ENCODE assay signal across 24 cellular contexts in genomic region chr18:43876286-43877082, GRCh38.
A peak's percentile ranks its signal among the peaks of the same experiment; 100 is the strongest.
DNase-seq lines count a peak whose midpoint lies in the region; ATAC-seq and TF ChIP-seq lines count a peak whose summit lies in the region.
"Had no signal": no experiment of that assay in that cellular context is flagged by ENCODE, and none has a peak within 500 bp of the region (broad histone marks: within the 10 kb centered on the region; RNA-seq: fewer than 3 reads in every experiment).

No MANE protein-coding gene starts in this region.

- H3K4ac ChIP-seq in neuronal stem cell (ENCODE audit: low read length) = no peak overlapping the region

- H3K4me3 ChIP-seq in SK-N-MC = peak overlapping the region; percentile 40; the same call in 1 of the 2 replicates
- H3K4me3 ChIP-seq in fibroblast of mammary gland (ENCODE audit: control insufficient read depth, low read depth, low read length) = no peak overlapping the region
- no peak overlapping the region for H3K4me3 ChIP-seq in neuronal stem cell (ENCODE audit: low read length in 2 of 2)
- H3K4me3 ChIP-seq in gastrocnemius medialis = no peak overlapping the region
- H3K4me3 ChIP-seq: pancreas, SJCRH30, thyroid gland had no signal

- intact Hi-C loops in gastrocnemius medialis (cut with DNase I; ENCODE audit: low total_unique reads) = no loop called here

- H2BK120ac ChIP-seq in neuronal stem cell (ENCODE audit: low read depth, low read length) = no peak overlapping the region

- H2AK5ac ChIP-seq in neuronal stem cell (ENCODE audit: low read depth, low read length) = no peak overlapping the region

- H3K9me3 ChIP-seq in SK-N-MC (ENCODE audit: low read depth, low read length) = no peaks in the 10 kb centered on the region
- H3K9me3 ChIP-seq in neuronal stem cell (replicated peaks in 1 of 2; ENCODE audit: control insufficient read depth in 2 of 2, insufficient read depth in 1 of 2, low read depth in 1 of 2, low read length in 2 of 2) = no peaks in the 10 kb centered on the region
- no peaks in the 10 kb centered on the region for H3K9me3 ChIP-seq in gastrocnemius medialis
- H3K9me3 ChIP-seq: pancreas, SJCRH30, thyroid gland had no signal

- H2BK12ac ChIP-seq in neuronal stem cell (ENCODE audit: low read length) = no peak overlapping the region

- no peak overlapping the region for H2BK15ac ChIP-seq in neuronal stem cell (ENCODE audit: low read length)

- in situ Hi-C loops in gastrocnemius medialis (cut with MboI; ENCODE audit: low sequenced_read_pairs in 4 of 4) = no loop called here

- TF ChIP-seq POLR2A in gastrocnemius medialis (IDR thresholded peaks at IDR 0.05) = no peak

- H3K27ac ChIP-seq in SK-N-MC = peak overlapping the region; percentile 70
- H3K27ac ChIP-seq in neuronal stem cell (replicated peaks; ENCODE audit: low read length) = no peak overlapping the region
- H3K27ac ChIP-seq in caudate nucleus (ENCODE audit: low read depth, low read length) = no peak overlapping the region
- H3K27ac ChIP-seq in gastrocnemius medialis = no peak overlapping the region
- H3K27ac ChIP-seq: pancreas, SJCRH30 had no signal

- no peak overlapping the region for H3K4me2 ChIP-seq in neuronal stem cell (ENCODE audit: insufficient read depth, low read length, poor library complexity, severe bottlenecking)

- H3K27me3 ChIP-seq in neuronal stem cell (ENCODE audit: control insufficient read depth in 3 of 3, insufficient read depth in 3 of 3, low read depth in 1 of 3, low read length in 3 of 3) = no peaks in the 10 kb centered on the region
- H3K27me3 ChIP-seq in gastrocnemius medialis = no peaks in the 10 kb centered on the region
- H3K27me3 ChIP-seq: pancreas, SJCRH30, thyroid gland had no signal

- DNase-seq in AG08395 (ENCODE audit: low spot score) = peak; percentile 31
- DNase-seq in SK-N-MC (ENCODE audit: low read depth, low spot score) = peak; percentile 26
- DNase-seq in fibroblast of mammary gland (ENCODE audit: low read depth) = peak; percentile 62
- DNase-seq in neuronal stem cell (ENCODE audit: low spot score) = no peak
- no peak for DNase-seq in caudate nucleus (lab: John Stamatoyannopoulos, UW)
- no peak for DNase-seq in middle frontal gyrus (ENCODE audit: extremely low spot score, low spot score)
- DNase-seq in gastrocnemius medialis = no peak
- DNase-seq: activated CD4-positive, alpha-beta T cell treated with anti-CD3 and anti-CD28 coated beads for 4 hours; activated gamma-delta T cell treated with Interleukin-2 at 50 U/mL for 16 hours; activated naive CD8-positive, alpha-beta T cell treated with anti-CD3 and anti-CD28 coated beads, Interleukin-2, amount 50 U/mL, for 24 hours; activated T-cell treated with anti-CD3 and anti-CD28 coated beads, Interleukin-2, amount 50 U/mL, for 24 hours; effector memory CD8-positive, alpha-beta T cell; GF-D8; head of caudate nucleus; left colon; mesendoderm; naive thymus-derived CD4-positive, alpha-beta T cell; NCI-H1105 treated with DMSO at 0.1 percent for 48 hours; pancreas; right cardiac atrium; SJCRH30; stimulated activated naive CD8-positive, alpha-beta T cell treated with anti-CD3 and anti-CD28 coated beads, Interleukin-15, Interleukin-2, amounts not matched to agents 100 U/mL and 50 U/mL, for 24 hours had no signal

- no peak for TF ChIP-seq CTCF in fibroblast of mammary gland (conservative IDR thresholded peaks at IDR 0.05; ENCODE audit: control insufficient read depth, insufficient read depth, low read depth, low read length)
- TF ChIP-seq CTCF in gastrocnemius medialis (IDR thresholded peaks at IDR 0.05 in 4 of 5, conservative IDR thresholded peaks at IDR 0.05 in 1 of 5) = no peak

- H4K8ac ChIP-seq in neuronal stem cell (ENCODE audit: low read depth, low read length) = no peak overlapping the region

- ATAC-seq in HG02870 (IDR thresholded peaks at IDR 0.05; ENCODE audit: unreplicated experiment) (no peak), gastrocnemius medialis (no peak)
- ATAC-seq: activated naive CD8-positive, alpha-beta T cell treated with anti-CD3 and anti-CD28 coated beads, Interleukin-2, amount 50 U/mL, for 24 hours; effector memory CD8-positive, alpha-beta T cell; left colon; naive thymus-derived CD4-positive, alpha-beta T cell; pancreas; right cardiac atrium; stimulated activated naive CD8-positive, alpha-beta T cell treated with anti-CD3 and anti-CD28 coated beads, Interleukin-15, Interleukin-2, amounts not matched to agents 100 U/mL and 50 U/mL, for 24 hours had no signal

- no peak overlapping the region for H3K23ac ChIP-seq in neuronal stem cell (ENCODE audit: low read depth, low read length, poor library complexity)

- no peak overlapping the region for H3K9ac ChIP-seq in SK-N-MC (ENCODE audit: insufficient read length)
- no peak overlapping the region for H3K9ac ChIP-seq in neuronal stem cell (ENCODE audit: low read depth, low read length, poor library complexity)

- H3K36me3 ChIP-seq in SK-N-MC (ENCODE audit: insufficient read depth, low read length) = no peaks in the 10 kb centered on the region
- H3K36me3 ChIP-seq in neuronal stem cell (replicated peaks in 1 of 2; ENCODE audit: control insufficient read depth in 2 of 2, insufficient read depth in 2 of 2, low read length in 2 of 2) = no peaks in the 10 kb centered on the region
- no peaks in the 10 kb centered on the region for H3K36me3 ChIP-seq in gastrocnemius medialis
- H3K36me3 ChIP-seq: pancreas, SJCRH30, thyroid gland had no signal

- no peak overlapping the region for H2BK5ac ChIP-seq in neuronal stem cell (ENCODE audit: low read length)

- no peak overlapping the region for H3K18ac ChIP-seq in neuronal stem cell (ENCODE audit: low read length)

- H2AFZ ChIP-seq in neuronal stem cell (ENCODE audit: low read length) = peak overlapping the region; percentile 47

- no CpG with 5 or more reads among the region's 7 CpGs for WGBS in neuronal stem cell (ENCODE audit: extremely low coverage in 2 of 2, insufficient read length in 2 of 2, insufficient replicate concordance in 1 of 2), 2 donors

- H3K14ac ChIP-seq in neuronal stem cell (ENCODE audit: low read length) = no peak overlapping the region

- H3K4me1 ChIP-seq in neuronal stem cell (ENCODE audit: control insufficient read depth in 2 of 2, insufficient read depth in 1 of 2, low read depth in 1 of 2, low read length in 2 of 2) (peaks cover 0 to 2% of the 10 kb centered on the region in 2 donors), gastrocnemius medialis (peaks cover 0 to 4% of the 10 kb centered on the region in 2 donors)
- H3K4me1 ChIP-seq: pancreas, SJCRH30 had no signal

- H3K79me1 ChIP-seq in neuronal stem cell (ENCODE audit: low read depth, low read length) = no peaks in the 10 kb centered on the region

- no peak overlapping the region for H4K91ac ChIP-seq in neuronal stem cell (ENCODE audit: low read depth, low read length, poor library complexity)

Comparison
In these comparisons a context has a peak if more than half of its experiments do, and no peak if none do; other contexts are left out.
1. DNase-seq: peak in AG08395 (single experiment), SK-N-MC (single experiment) and fibroblast of mammary gland (single experiment); none in neuronal stem cell (single experiment), caudate nucleus (0 of 61), middle frontal gyrus (single experiment) and gastrocnemius medialis (0 of 2).